9 cellular contexts compared by ENCODE assay signal in genomic region chr3:192819001-192819569, GRCh38.
DNase-seq lines count a peak whose midpoint lies in the region; ATAC-seq and TF ChIP-seq lines count a peak whose summit lies in the region.
"Had no signal": no experiment of that assay in that cellular context is flagged by ENCODE, and none has a peak within 500 bp of the region (broad histone marks: within the 10 kb centered on the region; RNA-seq: fewer than 3 reads in every experiment).

No MANE protein-coding gene starts in this region.

- intact Hi-C loops in activated CD4-positive, alpha-beta memory T cell treated with anti-CD3 and anti-CD28 coated beads for 36 hours (cut with micrococcal nuclease) = loop anchor here (1.0 to 2.0 kb wide), 6 partner anchors 12 to 754 kb away; no protein-coding TSS in a partner anchor
- intact Hi-C loops in left cardiac atrium (cut with DNase I) = loop anchor here (5.0 kb wide), 3 partner anchors 223 to 753 kb away; no protein-coding TSS in a partner anchor
- intact Hi-C loops in upper lobe of right lung (cut with DNase I) = loop anchor here (10.0 kb wide), 1 partner anchor 756 kb away; no protein-coding TSS in a partner anchor

- no peak overlapping the region for H3K4me3 Mint-ChIP-seq in activated CD4-positive, alpha-beta memory T cell treated with anti-CD3 and anti-CD28 coated beads for 36 hours

- DNase-seq in GM10266 (ENCODE audit: extremely low spot score) (peak; percentile 50), left cardiac atrium (peak; percentile 29), upper lobe of right lung (no peak), NCI-H345 treated with DMSO at 0.1 percent for 48 hours (lab: John Stamatoyannopoulos, UW; ENCODE audit: unreplicated experiment) (no peak), HUDEP-2 (lab: John Stamatoyannopoulos, UW; ENCODE audit: unreplicated experiment in 76 of 76) (no peak)
- peak; percentile 79 for DNase-seq in activated CD4-positive, alpha-beta memory T cell treated with anti-CD3 and anti-CD28 coated beads for 36 hours

- H3K4me1 ChIP-seq in upper lobe of right lung = peaks cover 10% of the 10 kb centered on the region

- H3K9me3 ChIP-seq in upper lobe of right lung = no peaks in the 10 kb centered on the region

- CTCF ChIA-PET in activated CD4-positive, alpha-beta memory T cell treated with anti-CD3 and anti-CD28 coated beads for 36 hours (lab: Charles Lee) = interaction anchor here (1.7 kb wide), 1 partner anchor 222 kb away, joined by 13 read pairs; no protein-coding TSS in a partner anchor

- H3K36me3 Mint-ChIP-seq in activated CD4-positive, alpha-beta memory T cell treated with anti-CD3 and anti-CD28 coated beads for 36 hours = no peaks in the 10 kb centered on the region

- H3K27me3 Mint-ChIP-seq in activated CD4-positive, alpha-beta memory T cell treated with anti-CD3 and anti-CD28 coated beads for 36 hours = no peaks in the 10 kb centered on the region

- peak overlapping the region; percentile 52 for H3K27ac Mint-ChIP-seq in activated CD4-positive, alpha-beta memory T cell treated with anti-CD3 and anti-CD28 coated beads for 36 hours

- H3K27me3 ChIP-seq in upper lobe of right lung = no peaks in the 10 kb centered on the region

- POLR2A ChIA-PET in activated CD4-positive, alpha-beta memory T cell treated with anti-CD3 and anti-CD28 coated beads for 36 hours (lab: Charles Lee) = no interaction called here

- H3K27ac ChIP-seq in upper lobe of right lung = no peak overlapping the region
- H3K27ac ChIP-seq: HL-60 had no signal

- no peak overlapping the region for H3K4me3 ChIP-seq in upper lobe of right lung

- no peaks in the 10 kb centered on the region for H3K36me3 ChIP-seq in upper lobe of right lung

- TF ChIP-seq CTCF in GM10266 (IDR thresholded peaks at IDR 0.05; ENCODE audit: control insufficient read depth, insufficient read depth, low read depth, missing control alignments) (no peak), upper lobe of right lung (IDR thresholded peaks at IDR 0.05) (no peak)

- ATAC-seq in HG02884 (IDR thresholded peaks at IDR 0.05; ENCODE audit: unreplicated experiment) (peak; percentile 53), left cardiac atrium (peak; percentile 80 to 90), upper lobe of right lung (peak; percentile 42), HG02981 (IDR thresholded peaks at IDR 0.05; ENCODE audit: unreplicated experiment) (no peak)

- no peaks in the 10 kb centered on the region for H3K9me3 Mint-ChIP-seq in activated CD4-positive, alpha-beta memory T cell treated with anti-CD3 and anti-CD28 coated beads for 36 hours

- H3K4me1 Mint-ChIP-seq in activated CD4-positive, alpha-beta memory T cell treated with anti-CD3 and anti-CD28 coated beads for 36 hours (ENCODE audit: low read depth) = peaks cover 47% of the 10 kb centered on the region

Comparison
In these comparisons a context has a peak if more than half of its experiments do, and no peak if none do; other contexts are left out.
1. DNase-seq: peak in GM10266 (single experiment), activated CD4-positive, alpha-beta memory T cell treated with anti-CD3 and anti-CD28 coated beads for 36 hours (single experiment) and left cardiac atrium (single experiment); none in upper lobe of right lung (single experiment), NCI-H345 treated with DMSO at 0.1 percent for 48 hours (single experiment) and HUDEP-2 (0 of 76).